13 cellular contexts compared by ENCODE assay signal in the genomic region with DNA sequence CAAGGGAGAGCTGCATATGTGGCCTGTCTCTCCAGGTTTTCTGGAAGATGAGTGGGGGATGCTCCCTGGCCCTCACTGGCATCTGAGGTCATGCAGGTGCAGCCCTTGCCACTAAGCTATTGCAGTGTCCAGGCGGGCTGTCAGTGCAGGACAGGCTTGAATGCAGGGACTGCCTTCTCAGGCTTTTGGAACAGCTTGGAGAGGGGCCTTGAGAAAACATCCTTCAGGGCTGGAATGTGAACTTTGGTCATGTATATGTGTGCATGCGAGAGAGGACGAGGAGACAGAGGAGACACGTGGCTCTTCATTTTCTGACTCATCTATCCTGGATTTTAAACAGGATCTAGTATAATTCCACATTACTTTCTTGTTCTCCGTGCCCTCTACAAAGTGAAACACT.
DNase-seq lines count a peak whose midpoint lies in the region; ATAC-seq and TF ChIP-seq lines count a peak whose summit lies in the region.
"Had no signal": no experiment of that assay in that cellular context is flagged by ENCODE, and none has a peak within 500 bp of the region (broad histone marks: within the 10 kb centered on the region; RNA-seq: fewer than 3 reads in every experiment).

No MANE protein-coding gene starts in this region.

- peak; percentile 51 for DNase-seq in AG10803 (ENCODE audit: low read depth)
- peak; percentile 64 for DNase-seq in HFF-Myc (ENCODE audit: extremely low read depth, low read depth)
- peak; percentile 61 for DNase-seq in astrocyte of the spinal cord (ENCODE audit: low read depth, low spot score)
- peak; percentile 7 for DNase-seq in lung (ENCODE audit: low spot score)
- DNase-seq in NCI-H2171 (lab: John Stamatoyannopoulos, UW) = no peak
- no peak for DNase-seq in T-helper 17 cell
- DNase-seq: NCI-H1092 treated with DMSO at 0.1 percent for 48 hours, NCI-H526 treated with DMSO at 0.1 percent for 48 hours had no signal

- no peak overlapping the region for H3K27ac Mint-ChIP-seq in T-helper 17 cell

- TF ChIP-seq CTCF in AG10803 (conservative IDR thresholded peaks at IDR 0.05; ENCODE audit: low read length) (no peak), HFF-Myc (IDR thresholded peaks at IDR 0.05; ENCODE audit: low read depth, low read length, missing control alignments) (no peak), astrocyte of the spinal cord (IDR thresholded peaks at IDR 0.05; ENCODE audit: low read depth, low read length) (no peak), lung (IDR thresholded peaks at IDR 0.05; ENCODE audit: control extremely low read depth, extremely low read depth) (no peak)

- 68 to 71% methylated on average over 5 of the region's 5 CpGs for WGBS in lung, 2 donors

- peaks cover 3% of the 10 kb centered on the region for H3K4me1 Mint-ChIP-seq in T-helper 17 cell
- H3K4me1 Mint-ChIP-seq: central memory CD8-positive, alpha-beta T cell had no signal

- H3K27ac ChIP-seq in lung (ENCODE audit: low read depth in 1 of 2, low read length in 1 of 2) = no peak overlapping the region
- H3K27ac ChIP-seq: suprapubic skin had no signal

- no peak overlapping the region for H3K4me3 ChIP-seq in AG10803 (ENCODE audit: low read length)
- H3K4me3 ChIP-seq in HFF-Myc (replicated peaks; ENCODE audit: low read depth, low read length) = no peak overlapping the region
- H3K4me3 ChIP-seq in astrocyte of the spinal cord (ENCODE audit: low read depth, low read length) = no peak overlapping the region
- H3K4me3 ChIP-seq in lung = no peak overlapping the region
- H3K4me3 ChIP-seq: suprapubic skin had no signal

- H3K4me3 Mint-ChIP-seq in T-helper 17 cell = no peak overlapping the region
- H3K4me3 Mint-ChIP-seq: activated T-helper 1 cell treated with anti-CD3 and anti-CD28 coated beads, Interleukin-12 subunit alpha, Interleukin-12 subunit beta, Interleukin-2, Interleukin-4 antibody, amounts not matched to agents 30 ng/mL and 10 ng/mL and 1 ng/mL, durations not matched to agents 14 hours and 24 hours and 36 hours; central memory CD8-positive, alpha-beta T cell had no signal

- H3K9me3 ChIP-seq in lung (ENCODE audit: control insufficient read depth in 2 of 2, insufficient read depth in 1 of 2, low read length in 1 of 2) = peaks cover 0 to 2% of the 10 kb centered on the region in 2 donors
- H3K9me3 ChIP-seq in T-helper 17 cell (ENCODE audit: control insufficient read depth, low read length, poor library complexity, severe bottlenecking) = no peaks in the 10 kb centered on the region
- H3K9me3 ChIP-seq: suprapubic skin had no signal

- ATAC-seq in lung (ENCODE audit: insufficient read depth, low FRiP score) (no peak), HG02840 (IDR thresholded peaks at IDR 0.05; ENCODE audit: low FRiP score, unreplicated experiment) (no peak), T-helper 17 cell (no peak), GM19452 (IDR thresholded peaks at IDR 0.05; ENCODE audit: unreplicated experiment) (no peak)

- H3K27me3 ChIP-seq in lung (ENCODE audit: control insufficient read depth, insufficient read depth) = no peaks in the 10 kb centered on the region

- in situ Hi-C loops in astrocyte of the spinal cord (cut with HindIII; ENCODE audit: low sequenced_read_pairs) = no loop called here

- peaks cover 4% of the 10 kb centered on the region for H3K36me3 Mint-ChIP-seq in T-helper 17 cell (ENCODE audit: low read depth)

- no peaks in the 10 kb centered on the region for H3K36me3 ChIP-seq in lung (ENCODE audit: control insufficient read depth in 2 of 2, insufficient read depth in 2 of 2, low read length in 2 of 2)
- H3K36me3 ChIP-seq: suprapubic skin had no signal

- H3K4me1 ChIP-seq in lung (ENCODE audit: control insufficient read depth in 2 of 2, insufficient read depth in 2 of 2, low read length in 2 of 2) = no peaks in the 10 kb centered on the region
- H3K4me1 ChIP-seq: suprapubic skin had no signal

- peaks cover 35% of the 10 kb centered on the region for H3K27me3 Mint-ChIP-seq in T-helper 17 cell

Comparison
In these comparisons a context has a peak if more than half of its experiments do, and no peak if none do; other contexts are left out.
1. DNase-seq: peak in AG10803 (single experiment), HFF-Myc (single experiment), astrocyte of the spinal cord (single experiment) and lung (single experiment); none in NCI-H2171 (single experiment) and T-helper 17 cell (0 of 3).